Comparison of ENCODE assay signal across 26 cellular contexts in the genomic region with DNA sequence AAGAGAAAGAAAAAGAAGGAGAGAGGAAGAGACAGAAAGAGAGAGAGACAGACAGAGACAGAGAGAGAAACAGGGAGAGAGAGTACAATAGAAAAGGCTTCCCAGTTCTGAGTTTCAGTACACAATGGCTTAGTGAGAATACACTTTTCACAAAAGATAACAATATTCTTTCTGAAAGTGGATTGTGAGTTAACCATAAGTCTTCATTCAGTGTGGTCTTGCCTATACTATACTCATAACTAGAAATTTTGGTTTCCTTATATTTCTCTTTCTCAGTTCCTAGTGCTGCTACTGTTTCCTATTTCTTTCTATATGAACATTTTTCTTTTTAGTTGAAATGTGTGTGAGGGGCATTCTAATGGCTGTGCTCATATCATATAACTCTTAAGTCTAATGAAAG. TPM values are rescaled to one million over a fixed set of nuclear protein-coding genes. Genes with fewer than 3 reads are reported as not detected.
"Had no signal": no experiment of that assay in that cellular context is flagged by ENCODE, and none has a peak within 500 bp of the region (broad histone marks: within the 10 kb centered on the region; RNA-seq: fewer than 3 reads in every experiment).

No MANE protein-coding gene starts in this region.

- H3K4me1 Mint-ChIP-seq: activated B cell treated with CpG ODN at 0.5 μM for 24 hours had no signal

- H3K4me1 ChIP-seq: body of pancreas, colonic mucosa, parathyroid adenoma, psoas muscle had no signal

- H3K4me3 Mint-ChIP-seq: activated B cell treated with CpG ODN at 0.5 μM for 24 hours; activated naive CD8-positive, alpha-beta T cell; mesothelial cell of epicardium; naive B cell; nephron progenitor cell; T-helper 2 cell treated with Interferon-gamma antibody and Interleukin-4, amounts not matched to agents 5 μg/mL and 100 μg/mL, for 36 hours had no signal

- H3K36me3 Mint-ChIP-seq: activated naive CD8-positive, alpha-beta T cell; mesothelial cell of epicardium had no signal

- ATAC-seq: body of pancreas, gastroesophageal sphincter, left colon, psoas muscle had no signal

- DNase-seq: activated B cell treated with CpG ODN at 0.5 μM for 24 hours; activated naive CD4-positive, alpha-beta T cell; anterior cingulate cortex; body of pancreas; cerebellar nuclear complex; colonic mucosa; effector CD8-positive, alpha-beta T cell; hippocampal formation; kidney; left colon; naive B cell; nephron progenitor cell; psoas muscle; stimulated activated CD4-positive, alpha-beta T cell treated with anti-CD3 and anti-CD28 coated beads, Interleukin-1b, Interleukin-23, amount 100 ng/mL, for 48 hours; stimulated activated naive CD4-positive, alpha-beta T cell treated with Interleukin-2 at 50 U/mL for 16 hours; T-helper 1 cell; trophoblast cell had no signal

- H3K79me2 ChIP-seq: parathyroid adenoma had no signal

- H3K36me3 ChIP-seq: cardiac muscle cell, colonic mucosa, gastroesophageal sphincter, neutrophil, thoracic aorta had no signal

- H3K9ac ChIP-seq: parathyroid adenoma had no signal

- H3K27ac ChIP-seq: body of pancreas, cardiac muscle cell, colonic mucosa, gastroesophageal sphincter, neutrophil, parathyroid adenoma, psoas muscle, thoracic aorta had no signal

- H3K27me3 ChIP-seq: body of pancreas, cardiac muscle cell, colonic mucosa had no signal

- H2AFZ ChIP-seq: parathyroid adenoma had no signal

- H3K9me3 ChIP-seq: body of pancreas, colonic mucosa, neutrophil, psoas muscle, thoracic aorta had no signal

- H3K9me3 Mint-ChIP-seq: T-helper 2 cell treated with Interferon-gamma antibody and Interleukin-4, amounts not matched to agents 5 μg/mL and 100 μg/mL, for 36 hours had no signal

- H3K4me3 ChIP-seq: body of pancreas, cardiac muscle cell, colonic mucosa, gastroesophageal sphincter, psoas muscle, smooth muscle cell, thoracic aorta had no signal

- H3K27ac Mint-ChIP-seq: activated B cell treated with CpG ODN at 0.5 μM for 24 hours; activated naive CD8-positive, alpha-beta T cell; mesothelial cell of epicardium; naive B cell; nephron progenitor cell; T-helper 2 cell treated with Interferon-gamma antibody and Interleukin-4, amounts not matched to agents 5 μg/mL and 100 μg/mL, for 36 hours had no signal

- H3K4me2 ChIP-seq: smooth muscle cell had no signal

RNA-seq across cellular contexts. Expression of a gene that starts 9.3 kb away (rescaled TPM):
- polyA plus RNA-seq: cardiac muscle cell had no signal
